In the genomic region with DNA sequence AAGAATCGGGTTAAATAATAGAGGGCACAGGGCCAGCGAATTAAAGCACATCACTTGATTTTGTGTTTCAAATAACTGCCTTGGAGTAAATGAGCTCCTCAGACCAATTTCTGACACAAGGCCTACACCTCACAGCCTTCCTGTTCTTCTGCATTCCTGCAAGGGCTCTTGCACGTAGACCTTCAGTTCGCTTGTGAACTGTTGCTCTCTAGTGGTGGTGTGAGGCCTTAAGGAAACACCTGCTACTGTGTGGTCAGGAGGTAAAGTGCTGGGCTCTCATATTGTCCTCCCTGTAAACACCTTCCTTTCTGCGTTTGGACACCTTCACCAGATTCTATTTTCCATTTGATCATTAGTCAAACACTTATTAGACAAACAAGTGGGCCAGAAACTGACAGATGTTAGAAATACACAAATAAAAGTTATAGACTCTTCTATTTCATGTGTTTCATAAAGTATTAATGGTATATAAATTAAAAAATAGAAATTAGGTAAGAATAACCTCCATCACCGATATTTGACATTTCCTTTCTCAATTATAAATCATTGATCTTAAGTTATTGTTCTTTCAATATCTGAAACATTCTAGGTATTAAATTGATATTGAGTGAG, we compare ENCODE assay signal across 8 cellular contexts. TPM values are rescaled to one million over a fixed set of nuclear protein-coding genes. Genes with fewer than 3 reads are reported as not detected.
DNase-seq lines count a peak whose midpoint lies in the region; ATAC-seq and TF ChIP-seq lines count a peak whose summit lies in the region.

No MANE protein-coding gene starts in this region.

- peaks cover 29 to 39% of the 10 kb centered on the region in 2 donors for H3K4me1 Mint-ChIP-seq in effector memory CD8-positive, alpha-beta T cell (ENCODE audit: low read depth in 2 of 2)
- H3K4me1 Mint-ChIP-seq in neural crest cell: no peaks in the 10 kb centered on the region

- DNase-seq in DMS 273 (lab: John Stamatoyannopoulos, UW; ENCODE audit: unreplicated experiment) (peak; percentile 34), DMS 273 treated with DMSO at 0.1 percent for 48 hours (lab: John Stamatoyannopoulos, UW) (no peak), NCI-H1417 treated with DMSO at 0.1 percent for 48 hours (lab: John Stamatoyannopoulos, UW) (peak; percentile 22), neural crest cell (ENCODE audit: low read depth, low spot score) (no peak), dedifferentiated amniotic fluid mesenchymal stem cell (ENCODE audit: extremely low spot score) (no peak)
- DNase-seq in activated CD4-positive, alpha-beta T cell treated with anti-CD3 and anti-CD28 coated beads for 4 hours: peak; percentile 70 to 71
- DNase-seq in effector memory CD8-positive, alpha-beta T cell: peak; percentile 56 to 63 (median 56)

- peak; percentile 99 for ATAC-seq in HG02642 (IDR thresholded peaks at IDR 0.05; ENCODE audit: poor library complexity, unreplicated experiment)
- ATAC-seq in effector memory CD8-positive, alpha-beta T cell (replicated peaks): peak; percentile 93

- peak overlapping the region in 1 of 2 donors; percentile 6 for H3K4me3 Mint-ChIP-seq in effector memory CD8-positive, alpha-beta T cell
- H3K4me3 Mint-ChIP-seq in neural crest cell: no peak overlapping the region

- no peaks in the 10 kb centered on the region for H3K36me3 Mint-ChIP-seq in effector memory CD8-positive, alpha-beta T cell (ENCODE audit: insufficient read depth)
- no peaks in the 10 kb centered on the region for H3K36me3 Mint-ChIP-seq in neural crest cell (ENCODE audit: low read depth)

- H3K9me3 Mint-ChIP-seq in effector memory CD8-positive, alpha-beta T cell: no peaks in the 10 kb centered on the region
- peaks cover 2% of the 10 kb centered on the region for H3K9me3 Mint-ChIP-seq in neural crest cell

- no peak overlapping the region for H3K27ac Mint-ChIP-seq in effector memory CD8-positive, alpha-beta T cell
- no peak overlapping the region for H3K27ac Mint-ChIP-seq in neural crest cell (ENCODE audit: unreplicated experiment)

- TF ChIP-seq CTCF in neural crest cell (conservative IDR thresholded peaks at IDR 0.05): peak; percentile 79

- H3K27me3 Mint-ChIP-seq in effector memory CD8-positive, alpha-beta T cell: peaks cover 0 to 11% of the 10 kb centered on the region in 2 donors
- H3K27me3 Mint-ChIP-seq in neural crest cell (ENCODE audit: low read depth): no peaks in the 10 kb centered on the region

RNA-seq across cellular contexts. Expression of a gene that starts 29.2 kb away (rescaled TPM):
- not detected in 2 replicates for total RNA-seq in neural crest cell

RNA-seq across cellular contexts. Expression of a gene that starts 37.4 kb away (rescaled TPM):
- total RNA-seq in neural crest cell: not detected in 2 replicates

Comparison
In these comparisons a context has a peak if more than half of its experiments do, and no peak if none do; other contexts are left out.
1. DNase-seq: peak in DMS 273 (single experiment), NCI-H1417 treated with DMSO at 0.1 percent for 48 hours (single experiment), activated CD4-positive, alpha-beta T cell treated with anti-CD3 and anti-CD28 coated beads for 4 hours (2 of 2) and effector memory CD8-positive, alpha-beta T cell (3 of 3); none in DMS 273 treated with DMSO at 0.1 percent for 48 hours (single experiment), neural crest cell (single experiment) and dedifferentiated amniotic fluid mesenchymal stem cell (single experiment).